ENCODE assay signal across 8 cellular contexts in genomic region chr12:43758247-43758727, GRCh38. TPM values are rescaled to one million over a fixed set of nuclear protein-coding genes. Genes with fewer than 3 reads are reported as not detected.
DNase-seq lines count a peak whose midpoint lies in the region; ATAC-seq and TF ChIP-seq lines count a peak whose summit lies in the region.

No MANE protein-coding gene starts in this region.

- intact Hi-C loops in left lung (cut with DNase I), result no loop called here

- peaks cover 28 to 42% of the 10 kb centered on the region in 2 donors for H3K4me1 ChIP-seq in left lung

- TF ChIP-seq CTCF in choroid plexus epithelial cell (conservative IDR thresholded peaks at IDR 0.05; ENCODE audit: low read depth, low read length) (no peak), left lung (IDR thresholded peaks at IDR 0.05) (no peak)

- peaks cover 0 to 6% of the 10 kb centered on the region in 2 donors for H3K36me3 ChIP-seq in left lung

- H3K27me3 ChIP-seq in left lung, result no peaks in the 10 kb centered on the region

- DNase-seq in DMS 273 (lab: John Stamatoyannopoulos, UW; ENCODE audit: unreplicated experiment), result peak; percentile 48
- DNase-seq in DMS 273 treated with DMSO at 0.1 percent for 48 hours (lab: John Stamatoyannopoulos, UW), result no peak
- DNase-seq in OCI-M1 (lab: John Stamatoyannopoulos, UW), result peak; percentile 66
- peak; percentile 50 for DNase-seq in choroid plexus epithelial cell (ENCODE audit: low read depth)
- peak; percentile 47 to 67 for DNase-seq in left lung
- peak; percentile 30 for DNase-seq in stimulated activated naive CD8-positive, alpha-beta T cell treated with anti-CD3 and anti-CD28 coated beads, Interleukin-15, Interleukin-2, amounts not matched to agents 100 U/mL and 50 U/mL, for 24 hours
- DNase-seq in T-helper 9 cell, result no peak

- ATAC-seq in HG02798 (IDR thresholded peaks at IDR 0.05; ENCODE audit: poor library complexity, unreplicated experiment) (peak; percentile 5), left lung (peak; percentile 51)
- no peak for ATAC-seq in stimulated activated naive CD8-positive, alpha-beta T cell treated with anti-CD3 and anti-CD28 coated beads, Interleukin-15, Interleukin-2, amounts not matched to agents 100 U/mL and 50 U/mL, for 24 hours

- H3K9me3 ChIP-seq in left lung, result no peaks in the 10 kb centered on the region

- H3K27ac ChIP-seq in left lung, result peak overlapping the region; percentile 88 to 96

- peak overlapping the region; percentile 89 for H3K4me3 ChIP-seq in choroid plexus epithelial cell (ENCODE audit: low read depth, low read length)
- H3K4me3 ChIP-seq in left lung, result peak overlapping the region; percentile 70 to 75

RNA-seq across cellular contexts. Expression of gene PUS7L, which starts 0.3 kb away (rescaled TPM):
- total RNA-seq in left lung, result 10 to 100 TPM; 10.1 to 20.3 TPM

RNA-seq across cellular contexts. Expression of gene IRAK4, which starts 0.5 kb away (rescaled TPM):
- total RNA-seq in left lung, result 10 to 100 TPM; 14.3 to 28.4 TPM

RNA-seq across cellular contexts. Expression of gene TWF1, which starts 47.8 kb away (rescaled TPM):
- total RNA-seq in left lung, result 10 to 100 TPM; 71.3 to 75.9 TPM

Comparison
In these comparisons a context has a peak if more than half of its experiments do, and no peak if none do; other contexts are left out.
1. DNase-seq: peak in DMS 273 (single experiment), OCI-M1 (single experiment), choroid plexus epithelial cell (single experiment), left lung (2 of 2) and stimulated activated naive CD8-positive, alpha-beta T cell treated with anti-CD3 and anti-CD28 coated beads, Interleukin-15, Interleukin-2, amounts not matched to agents 100 U/mL and 50 U/mL, for 24 hours (single experiment); none in DMS 273 treated with DMSO at 0.1 percent for 48 hours (single experiment) and T-helper 9 cell (single experiment).